1 cellular context compared by ENCODE assay signal in genomic region chr1:56610770-56611169, GRCh38.
TF ChIP-seq lines count a peak whose summit lies in the region.
"Not testable (repeated sequence)": the region's sequence is repeated elsewhere in the genome, so short reads cannot be mapped to it uniquely, and the experiment has no call there.

No MANE protein-coding gene starts in this region.

TF ChIP-seq in HepG2, 621 proteins besides CTCF, POLR2A, EP300 and RAD21 (continued from another document):
- TF ChIP-seq ZNF646 (CRISPR knock-in tag; IDR thresholded peaks at IDR 0.05) (0 out of 2 replicates have a peak, but pooled peaks have one; percentile 55), SOX13 (CRISPR knock-in tag; conservative IDR thresholded peaks at IDR 0.05 in 1 of 2, IDR thresholded peaks at IDR 0.05 in 1 of 2) (peak in 1 of 2 experiments; percentile 71; a peak in 2 of 4 replicates)
- not testable (repeated sequence) for TF ChIP-seq SOX13 (IDR thresholded peaks at IDR 0.05)
